In genomic region chr22:24633243-24634023, GRCh38 we compare ENCODE assay signal across 8 cellular contexts. TPM values are rescaled to one million over a fixed set of nuclear protein-coding genes. Genes with fewer than 3 reads are reported as not detected.
DNase-seq lines count a peak whose midpoint lies in the region; ATAC-seq and TF ChIP-seq lines count a peak whose summit lies in the region.
"Not testable (repeated sequence)": the region's sequence is repeated elsewhere in the genome, so short reads cannot be mapped to it uniquely, and the experiment has no call there.

No MANE protein-coding gene starts in this region.

- peak overlapping the region; percentile 22 for H3K9ac ChIP-seq in Loucy (ENCODE audit: low read depth, low read length, poor library complexity, severe bottlenecking)
- H3K9ac ChIP-seq in neuronal stem cell (ENCODE audit: low read depth, low read length, poor library complexity): not testable (repeated sequence)

- H3K27ac ChIP-seq in CD4-positive, alpha-beta memory T cell (ENCODE audit: low read depth, low read length); lower lobe of right lung; neuronal stem cell (replicated peaks; ENCODE audit: low read length): not testable (repeated sequence)

- not testable (repeated sequence) for H3K9me2 ChIP-seq in Loucy (replicated peaks; ENCODE audit: low read depth, low read length)

- not testable (repeated sequence) for DNase-seq in CD4-positive, alpha-beta memory T cell; activated CD4-positive, alpha-beta T cell treated with anti-CD3 and anti-CD28 coated beads, Interleukin-2, amount 10 ng/mL, durations not matched to agents 7 days and 5 days; lower lobe of right lung; neuronal stem cell (ENCODE audit: low spot score); type B pancreatic cell (ENCODE audit: extremely low spot score, unreplicated experiment)
- peak; percentile 3 for DNase-seq in fibroblast of mammary gland (ENCODE audit: low read depth)

- not testable (repeated sequence) for H4K20me1 ChIP-seq in Loucy (ENCODE audit: insufficient read depth, low read length, poor library complexity, severe bottlenecking)

- H3K9me3 ChIP-seq in CD4-positive, alpha-beta memory T cell (ENCODE audit: control insufficient read depth in 1 of 2, low read length in 2 of 2); Loucy (ENCODE audit: insufficient read depth, low read depth, low read length); lower lobe of right lung; neuronal stem cell (replicated peaks in 1 of 2; ENCODE audit: control insufficient read depth in 2 of 2, insufficient read depth in 1 of 2, low read depth in 1 of 2, low read length in 2 of 2): not testable (repeated sequence)

- H3K4me1 Mint-ChIP-seq in CD4-positive, alpha-beta memory T cell: peaks cover 5 to 25% (median 15%) of the 10 kb centered on the region in 4 donors
- peaks cover 25% of the 10 kb centered on the region for H3K4me1 Mint-ChIP-seq in activated CD4-positive, alpha-beta T cell treated with anti-CD3 and anti-CD28 coated beads, Interleukin-2, amount 10 ng/mL, durations not matched to agents 7 days and 5 days
- H3K4me1 Mint-ChIP-seq in brain (peaks cover 42% of the 10 kb centered on the region), type B pancreatic cell (ENCODE audit: unreplicated experiment) (peaks cover 24% of the 10 kb centered on the region)

- peak overlapping the region; percentile 38 for H3K14ac ChIP-seq in neuronal stem cell (ENCODE audit: low read length)

- 100% methylated on average over 1 to 3 of the region's 15 CpGs for WGBS in neuronal stem cell (ENCODE audit: extremely low coverage in 2 of 2, insufficient read length in 2 of 2, insufficient replicate concordance in 1 of 2), 2 donors

- not testable (repeated sequence) for H3K36me3 ChIP-seq in CD4-positive, alpha-beta memory T cell (ENCODE audit: insufficient read depth, low read length); Loucy (ENCODE audit: insufficient read depth, low read length); lower lobe of right lung; neuronal stem cell (replicated peaks in 1 of 2; ENCODE audit: control insufficient read depth in 2 of 2, insufficient read depth in 2 of 2, low read length in 2 of 2)

- not testable (repeated sequence) for H2BK15ac ChIP-seq in neuronal stem cell (ENCODE audit: low read length)

- not testable (repeated sequence) for H3K4me1 ChIP-seq in CD4-positive, alpha-beta memory T cell (ENCODE audit: insufficient read depth, low read length)
- H3K4me1 ChIP-seq in Loucy (ENCODE audit: insufficient read depth, low read length, poor library complexity, severe bottlenecking): peaks cover 16% of the 10 kb centered on the region
- H3K4me1 ChIP-seq in lower lobe of right lung: peaks cover 13% of the 10 kb centered on the region
- peaks cover 0 to 15% of the 10 kb centered on the region in 2 donors for H3K4me1 ChIP-seq in neuronal stem cell (ENCODE audit: control insufficient read depth in 2 of 2, insufficient read depth in 1 of 2, low read depth in 1 of 2, low read length in 2 of 2)

- H2BK120ac ChIP-seq in neuronal stem cell (ENCODE audit: low read depth, low read length): not testable (repeated sequence)

- not testable (repeated sequence) for H3K9me3 Mint-ChIP-seq in CD4-positive, alpha-beta memory T cell; activated CD4-positive, alpha-beta T cell treated with anti-CD3 and anti-CD28 coated beads, Interleukin-2, amount 10 ng/mL, durations not matched to agents 7 days and 5 days; brain; type B pancreatic cell

- not testable (repeated sequence) for H3K4ac ChIP-seq in neuronal stem cell (ENCODE audit: low read length)

- H3F3A ChIP-seq in Loucy (ENCODE audit: low read depth): not testable (repeated sequence)

- H3K79me1 ChIP-seq in neuronal stem cell (ENCODE audit: low read depth, low read length): not testable (repeated sequence)

- not testable (repeated sequence) for H3K18ac ChIP-seq in neuronal stem cell (ENCODE audit: low read length)

- H3K36me3 Mint-ChIP-seq in CD4-positive, alpha-beta memory T cell; activated CD4-positive, alpha-beta T cell treated with anti-CD3 and anti-CD28 coated beads, Interleukin-2, amount 10 ng/mL, durations not matched to agents 7 days and 5 days (ENCODE audit: low read depth); brain; type B pancreatic cell: not testable (repeated sequence)

- H3K27me3 ChIP-seq in CD4-positive, alpha-beta memory T cell (ENCODE audit: insufficient read depth, low read length); Loucy (ENCODE audit: insufficient read depth, low read length, poor library complexity, severe bottlenecking); lower lobe of right lung (ENCODE audit: low read depth); neuronal stem cell (ENCODE audit: control insufficient read depth in 3 of 3, insufficient read depth in 3 of 3, low read depth in 1 of 3, low read length in 3 of 3): not testable (repeated sequence)

- peak overlapping the region; percentile 72 for H4K91ac ChIP-seq in neuronal stem cell (ENCODE audit: low read depth, low read length, poor library complexity)

- intact Hi-C loops in CD4-positive, alpha-beta memory T cell (cut with micrococcal nuclease): loop anchor here (2.0 kb wide), 1 partner anchor 77 kb away; no protein-coding TSS in a partner anchor
- intact Hi-C loops in lower lobe of right lung (cut with DNase I): not testable (repeated sequence)

- H2AFZ ChIP-seq in Loucy (ENCODE audit: low read length): not testable (repeated sequence)
- peak overlapping the region; percentile 61 for H2AFZ ChIP-seq in neuronal stem cell (ENCODE audit: low read length)

- CTCF ChIA-PET in CD4-positive, alpha-beta memory T cell (lab: Charles Lee; ENCODE audit: partially characterized antibody); activated CD4-positive, alpha-beta T cell treated with anti-CD3 and anti-CD28 coated beads, Interleukin-2, amount 10 ng/mL, durations not matched to agents 7 days and 5 days (lab: Charles Lee): not testable (repeated sequence)

- not testable (repeated sequence) for H3K79me2 ChIP-seq in Loucy (ENCODE audit: insufficient read depth, low read length)

- POLR2A ChIA-PET in CD4-positive, alpha-beta memory T cell (lab: Charles Lee; ENCODE audit: partially characterized antibody); activated CD4-positive, alpha-beta T cell treated with anti-CD3 and anti-CD28 coated beads, Interleukin-2, amount 10 ng/mL, durations not matched to agents 7 days and 5 days (lab: Charles Lee): not testable (repeated sequence)

- peak overlapping the region; percentile 46 for H3K4me2 ChIP-seq in Loucy (ENCODE audit: low read depth, low read length, poor library complexity, severe bottlenecking)
- H3K4me2 ChIP-seq in neuronal stem cell (ENCODE audit: insufficient read depth, low read length, poor library complexity, severe bottlenecking): not testable (repeated sequence)

- not testable (repeated sequence) for H3K27me3 Mint-ChIP-seq in CD4-positive, alpha-beta memory T cell; activated CD4-positive, alpha-beta T cell treated with anti-CD3 and anti-CD28 coated beads, Interleukin-2, amount 10 ng/mL, durations not matched to agents 7 days and 5 days; brain; type B pancreatic cell

- not testable (repeated sequence) for H3K23ac ChIP-seq in neuronal stem cell (ENCODE audit: low read depth, low read length, poor library complexity)

- peak; percentile 37 to 49 for ATAC-seq in lower lobe of right lung

- H3K27ac Mint-ChIP-seq in CD4-positive, alpha-beta memory T cell: peak overlapping the region in 5 of 7 donors; percentile 8 to 64 (median 33)
- peak overlapping the region; percentile 61 for H3K27ac Mint-ChIP-seq in activated CD4-positive, alpha-beta T cell treated with anti-CD3 and anti-CD28 coated beads, Interleukin-2, amount 10 ng/mL, durations not matched to agents 7 days and 5 days
- peak overlapping the region in 4 of 5 experiments; percentile 22 to 84 (median 56) for H3K27ac Mint-ChIP-seq in brain
- H3K27ac Mint-ChIP-seq in type B pancreatic cell: peak overlapping the region; percentile 46

- H2BK12ac ChIP-seq in neuronal stem cell (ENCODE audit: low read length): not testable (repeated sequence)

- TF ChIP-seq CTCF in Loucy (conservative IDR thresholded peaks at IDR 0.05; ENCODE audit: low read length); brain (conservative IDR thresholded peaks at IDR 0.05); fibroblast of mammary gland (conservative IDR thresholded peaks at IDR 0.05; ENCODE audit: control insufficient read depth, insufficient read depth, low read depth, low read length); lower lobe of right lung (IDR thresholded peaks at IDR 0.05); type B pancreatic cell (conservative IDR thresholded peaks at IDR 0.05): not testable (repeated sequence)

- not testable (repeated sequence) for H2AK5ac ChIP-seq in neuronal stem cell (ENCODE audit: low read depth, low read length)

- H2BK5ac ChIP-seq in neuronal stem cell (ENCODE audit: low read length): not testable (repeated sequence)

- H4K8ac ChIP-seq in neuronal stem cell (ENCODE audit: low read depth, low read length): peak overlapping the region; percentile 17

- H3K4me3 ChIP-seq in CD4-positive, alpha-beta memory T cell (ENCODE audit: low read length in 2 of 2); fibroblast of mammary gland (ENCODE audit: control insufficient read depth, low read depth, low read length): not testable (repeated sequence)
- peak overlapping the region; percentile 40 for H3K4me3 ChIP-seq in Loucy (ENCODE audit: low read length, poor library complexity, severe bottlenecking)
- peak overlapping the region; percentile 19 for H3K4me3 ChIP-seq in lower lobe of right lung
- H3K4me3 ChIP-seq in neuronal stem cell (ENCODE audit: low read length in 2 of 2): peak overlapping the region in 1 of 2 donors; percentile 54

- peak overlapping the region in 3 of 8 donors; percentile 4 to 56 (median 4) for H3K4me3 Mint-ChIP-seq in CD4-positive, alpha-beta memory T cell
- H3K4me3 Mint-ChIP-seq in activated CD4-positive, alpha-beta T cell treated with anti-CD3 and anti-CD28 coated beads, Interleukin-2, amount 10 ng/mL, durations not matched to agents 7 days and 5 days: not testable (repeated sequence)
- peak overlapping the region in 3 of 5 experiments; percentile 23 to 54 (median 51) for H3K4me3 Mint-ChIP-seq in brain
- H3K4me3 Mint-ChIP-seq in type B pancreatic cell: peak overlapping the region; percentile 65

RNA-seq across cellular contexts. Expression of gene GGT1, which starts 30.4 kb away (rescaled TPM):
- 10 to 100 TPM; 27.1 to 28.3 TPM for total RNA-seq in CD4-positive, alpha-beta memory T cell
- 10 to 100 TPM; 11.9 to 18.1 TPM for polyA plus RNA-seq in CD4-positive, alpha-beta memory T cell
- total RNA-seq in activated CD4-positive, alpha-beta T cell treated with anti-CD3 and anti-CD28 coated beads, Interleukin-2, amount 10 ng/mL, durations not matched to agents 7 days and 5 days: 10 to 100 TPM; 44.6 to 48.1 TPM
- polyA plus RNA-seq in brain (ENCODE audit: insufficient read depth, low read depth, low replicate concordance): 5.1 TPM
- total RNA-seq in lower lobe of right lung (65.1 TPM), type B pancreatic cell (ENCODE audit: low replicate concordance) (4.2 and 8.7 TPM in 2 replicates)
- polyA plus RNA-seq in neuronal stem cell (2013, experiment 1 of 2): 1.9 TPM
- polyA plus RNA-seq in neuronal stem cell (2013, experiment 2 of 2): 1.9 TPM

RNA-seq across cellular contexts. Expression of gene LRRC75B, which starts 40.6 kb away (rescaled TPM):
- under 1 TPM in 1 of 2 experiments, not detected in 1; 0.19 TPM for total RNA-seq in CD4-positive, alpha-beta memory T cell
- under 1 TPM in 1 of 2 donors, not detected in 1; 0.40 TPM for polyA plus RNA-seq in CD4-positive, alpha-beta memory T cell
- 1 to 10 TPM in 1 of 2 experiments, under 1 TPM in 1; 0.64 to 1.0 TPM for total RNA-seq in activated CD4-positive, alpha-beta T cell treated with anti-CD3 and anti-CD28 coated beads, Interleukin-2, amount 10 ng/mL, durations not matched to agents 7 days and 5 days
- polyA plus RNA-seq in brain (ENCODE audit: insufficient read depth, low read depth, low replicate concordance): 14.5 TPM
- total RNA-seq in lower lobe of right lung: 10.2 TPM
- 14.3 TPM for polyA plus RNA-seq in neuronal stem cell (2013, experiment 1 of 2)
- polyA plus RNA-seq in neuronal stem cell (2013, experiment 2 of 2): 13.3 TPM
- 6.5 and 18.6 TPM in 2 replicates for total RNA-seq in type B pancreatic cell (ENCODE audit: low replicate concordance)
